ENCODE assay signal across 21 cellular contexts in genomic region chr10:1403508-1404230, GRCh38.
DNase-seq lines count a peak whose midpoint lies in the region; FAIRE-seq and TF ChIP-seq lines count a peak whose summit lies in the region.
"Had no signal": no experiment of that assay in that cellular context is flagged by ENCODE, and none has a peak within 500 bp of the region (broad histone marks: within the 10 kb centered on the region; RNA-seq: fewer than 3 reads in every experiment).

No MANE protein-coding gene starts in this region.

- no peaks in the 10 kb centered on the region; the same call in 1 of the 2 replicates for H3K36me3 ChIP-seq in OCI-LY1 (ENCODE audit: insufficient read depth, low read length)
- H3K36me3 ChIP-seq: heart left ventricle, Peyer's patch, suprapubic skin had no signal

- H3K9me2 ChIP-seq in OCI-LY1 (ENCODE audit: low read depth, low read length): no peaks in the 10 kb centered on the region

- no peaks in the 10 kb centered on the region for H3K9me3 ChIP-seq in OCI-LY1 (ENCODE audit: low read length)
- H3K9me3 ChIP-seq: heart left ventricle, Peyer's patch, psoas muscle, suprapubic skin had no signal

- TF ChIP-seq POLR2A in GM12891 (IDR thresholded peaks at IDR 0.05; ENCODE audit: low read depth, low read length): no peak

- no peak overlapping the region for H3K27ac ChIP-seq in OCI-LY1 (ENCODE audit: low read depth, low read length, poor library complexity, severe bottlenecking)
- H3K27ac ChIP-seq: heart left ventricle, Peyer's patch, psoas muscle, suprapubic skin had no signal

- H3K4me1 ChIP-seq in OCI-LY1 (ENCODE audit: insufficient read depth, low read length, severe bottlenecking): no peaks in the 10 kb centered on the region
- H3K4me1 ChIP-seq: heart left ventricle, Peyer's patch, psoas muscle had no signal

- H3K79me2 ChIP-seq in OCI-LY1 (ENCODE audit: insufficient read depth, low read length): no peaks in the 10 kb centered on the region

- no peak overlapping the region for H3K4me3 ChIP-seq in OCI-LY1 (ENCODE audit: low read depth, low read length, poor library complexity, severe bottlenecking)
- H3K4me3 ChIP-seq: heart left ventricle, Peyer's patch, psoas muscle, smooth muscle cell, suprapubic skin had no signal

- no peak overlapping the region for H3K4me2 ChIP-seq in OCI-LY1 (ENCODE audit: low read length)
- H3K4me2 ChIP-seq: smooth muscle cell had no signal

- no peaks in the 10 kb centered on the region for H4K20me1 ChIP-seq in OCI-LY1 (ENCODE audit: insufficient read depth, low read length)

- H3K27me3 ChIP-seq in OCI-LY1 (ENCODE audit: insufficient read depth, low read length): peaks cover 8% of the 10 kb centered on the region; the same call in 1 of the 2 replicates
- H3K27me3 ChIP-seq: Peyer's patch had no signal

- no peak for FAIRE-seq in GM12891 (lab: Jason Lieb, UNC)
- FAIRE-seq: A204.1, keratinocyte had no signal

- no peak overlapping the region for H3K9ac ChIP-seq in OCI-LY1 (ENCODE audit: low read length)

- TF ChIP-seq CTCF in OCI-LY1 (IDR thresholded peaks at IDR 0.05; ENCODE audit: low read length): peak; percentile 51; the same call in 1 of the 2 replicates

- DNase-seq in activated CD8-positive, alpha-beta memory T cell treated with anti-CD3 and anti-CD28 coated beads for 24 hours: peak; percentile 42
- no peak for DNase-seq in activated CD8-positive, alpha-beta memory T cell treated with anti-CD3 and anti-CD28 coated beads, Interleukin-2, amount 50 U/mL, for 4 hours
- DNase-seq in iPS-NIHi7 (ENCODE audit: extremely low spot score) (peak; percentile 55), ureter (ENCODE audit: low spot score) (peak; percentile 30), GM12891 (ENCODE audit: insufficient read length, low spot score) (no peak), putamen (ENCODE audit: low spot score) (no peak), cerebellar nuclear complex (lab: John Stamatoyannopoulos, UW) (no peak)
- DNase-seq: C1 segment of cervical spinal cord; heart left ventricle; natural killer cell; NCI-H1092 treated with DMSO at 0.1 percent for 48 hours; NCI-H748 treated with DMSO at 0.1 percent for 48 hours; psoas muscle; stimulated activated CD8-positive, alpha-beta memory T cell treated with anti-CD3 and anti-CD28 coated beads, Interleukin-4, amount 100 ng/mL, for 48 hours; T-helper 9 cell had no signal

- no peaks in the 10 kb centered on the region for H3F3A ChIP-seq in OCI-LY1 (ENCODE audit: insufficient read depth, low read length)

- no peak overlapping the region for H2AFZ ChIP-seq in OCI-LY1 (ENCODE audit: low read length)

TF ChIP-seq in GM12891, 5 proteins besides CTCF, POLR2A, EP300 and RAD21:
- TF ChIP-seq TAF1 (IDR thresholded peaks at IDR 0.05; ENCODE audit: low read depth, low read length): no peak
- TF ChIP-seq POU2F2 (IDR thresholded peaks at IDR 0.05; ENCODE audit: low read depth, low read length): no peak
TF ChIP-seq in GM12891: peak in this region for 0.

Comparison
In these comparisons a context has a peak if more than half of its experiments do, and no peak if none do; other contexts are left out.
1. DNase-seq: peak in activated CD8-positive, alpha-beta memory T cell treated with anti-CD3 and anti-CD28 coated beads for 24 hours (single experiment), iPS-NIHi7 (single experiment) and ureter (single experiment); none in activated CD8-positive, alpha-beta memory T cell treated with anti-CD3 and anti-CD28 coated beads, Interleukin-2, amount 50 U/mL, for 4 hours (single experiment), GM12891 (single experiment), putamen (single experiment) and cerebellar nuclear complex (0 of 2).